In genomic region chr17:45923511-45924268, GRCh38 we compare ENCODE assay signal across 17 cellular contexts. TPM values are rescaled to one million over a fixed set of nuclear protein-coding genes. Genes with fewer than 3 reads are reported as not detected.
DNase-seq lines count a peak whose midpoint lies in the region; ATAC-seq, FAIRE-seq and TF ChIP-seq lines count a peak whose summit lies in the region.
"Had no signal": no experiment of that assay in that cellular context is flagged by ENCODE, and none has a peak within 500 bp of the region (broad histone marks: within the 10 kb centered on the region; RNA-seq: fewer than 3 reads in every experiment).

No MANE protein-coding gene starts in this region.

- no TSS peak for BruUV-seq in A673 (replicated peaks; lab: Mats Ljungman, UMichigan)
- BruUV-seq in HepG2 (replicated peaks; lab: Mats Ljungman, UMichigan): no TSS peak

- H3K9ac ChIP-seq in adipocyte (ENCODE audit: low read length): peak overlapping the region; percentile 2
- no peak overlapping the region; the same call in 1 of the 2 replicates for H3K9ac ChIP-seq in HepG2 (ENCODE audit: insufficient read depth, low read depth, low read length)

- H3K79me2 ChIP-seq in HepG2 (ENCODE audit: insufficient read depth, low read length): no peaks in the 10 kb centered on the region

- POLR2A ChIA-PET in A673 (lab: Charles Lee; ENCODE audit: low non-redundant PET): no interaction called here
- POLR2A ChIA-PET in HepG2 (lab: Yijun Ruan, JAX): interaction anchor here (1.2 to 4.2 kb wide), 4 partner anchors 10 to 26 kb away, joined by 3 to 61 read pairs (median 6); no protein-coding TSS in a partner anchor

- TF ChIP-seq EP300 in HepG2 (IDR thresholded peaks at IDR 0.05; ENCODE audit: low read depth in 2 of 2, low read length in 2 of 2) (peak; percentile 72 to 92; a peak in 1 of 4 replicates), HepG2 (CRISPR knock-in tag; IDR thresholded peaks at IDR 0.05; ENCODE audit: borderline replicate concordance) (no peak; the same call in 1 of the 2 replicates)

- 0 out of 2 replicates have a peak, but pooled peaks have one; percentile 11 for TF ChIP-seq RAD21 in HepG2 (CRISPR knock-in tag; IDR thresholded peaks at IDR 0.05)

- WGBS in HepG2 (ENCODE audit: low lambda C conversion rate): 9% methylated on average over 7 of the region's 7 CpGs

- ATAC-seq in HepG2 (peak; percentile 81), HG03469 (IDR thresholded peaks at IDR 0.05; ENCODE audit: unreplicated experiment) (no peak)
- ATAC-seq: activated CD8-positive, alpha-beta T cell treated with anti-CD3 and anti-CD28 coated beads for 36 hours; activated T-helper 17 cell treated with anti-CD3 and anti-CD28 coated beads, Interleukin-2, amount 50 U/mL, for 72 hours had no signal

- H3K4me2 ChIP-seq in HepG2 (ENCODE audit: low read depth, low read length): peak overlapping the region; percentile 56

- TF ChIP-seq POLR2A in HepG2 (IDR thresholded peaks at IDR 0.05; ENCODE audit: insufficient read depth in 1 of 2, low read depth in 2 of 2, low read length in 2 of 2): peak in 1 of 2 experiments; percentile 40; a peak in 1 of 4 replicates

- FAIRE-seq in HepG2 (lab: Jason Lieb, UNC): peak; percentile 90
- FAIRE-seq: H54, TTC549 had no signal

- H4K20me1 ChIP-seq in HepG2 (ENCODE audit: insufficient read depth, low read length): no peaks in the 10 kb centered on the region

- no peak overlapping the region for H3K27ac ChIP-seq in A673 (ENCODE audit: low read depth, low read length, poor library complexity, severe bottlenecking)
- H3K27ac ChIP-seq in HepG2 (ENCODE audit: extremely low read length, insufficient read depth, low read length): peak overlapping the region; percentile 72
- no peak overlapping the region for H3K27ac ChIP-seq in brain microvascular endothelial cell

- H3K27me3 ChIP-seq in A673 (replicated peaks; ENCODE audit: insufficient read depth, low read depth, low read length, poor library complexity) (no peaks in the 10 kb centered on the region), adipocyte (replicated peaks; ENCODE audit: control insufficient read depth, insufficient read depth, low read length) (peaks cover 18% of the 10 kb centered on the region), HepG2 (ENCODE audit: control insufficient read depth in 1 of 2, insufficient read depth in 2 of 2, low read length in 2 of 2) (no peaks in the 10 kb centered on the region), brain microvascular endothelial cell (replicated peaks) (no peaks in the 10 kb centered on the region), HAP-1 (ENCODE audit: low read depth) (no peaks in the 10 kb centered on the region)

- H3K36me3 ChIP-seq in A673 (ENCODE audit: insufficient read depth, low read length, poor library complexity, severe bottlenecking) (no peaks in the 10 kb centered on the region), adipocyte (ENCODE audit: control insufficient read depth, insufficient read depth, low read length, severe bottlenecking) (no peaks in the 10 kb centered on the region), HepG2 (replicated peaks in 1 of 2; ENCODE audit: control insufficient read depth in 1 of 2, insufficient read depth in 2 of 2, low read length in 2 of 2) (0 out of 5 replicates have a peak, but pooled peaks cover 0 to 3% of the 10 kb centered on the region in 2 experiments), brain microvascular endothelial cell (replicated peaks) (no peaks in the 10 kb centered on the region), HAP-1 (replicated peaks) (no peaks in the 10 kb centered on the region)

- CTCF ChIA-PET in A673 (lab: Charles Lee) (no interaction called here), HepG2 (lab: Yijun Ruan, JAX; ENCODE audit: low intra/inter-chr PET ratio, low total read pairs) (no interaction called here)

- DNase-seq in A673 (ENCODE audit: low spot score) (peak; percentile 26), HCEC 1CT (peak; percentile 23), adipocyte (ENCODE audit: low read depth) (peak; percentile 89), HepG2 (ENCODE audit: low spot score) (peak; percentile 86), hippocampal formation (lab: John Stamatoyannopoulos, UW) (no peak), brain microvascular endothelial cell (no peak), HAP-1 (ENCODE audit: low spot score in 2 of 2) (no peak)
- DNase-seq: activated CD8-positive, alpha-beta T cell treated with anti-CD3 and anti-CD28 coated beads for 36 hours; anterior cingulate cortex; cortex of kidney; erythroblast; KG1; SHP77 treated with DMSO at 0.1 percent for 48 hours had no signal

- no peak for TF ChIP-seq CTCF in A673 (conservative IDR thresholded peaks at IDR 0.05; ENCODE audit: low read depth, low read length)
- TF ChIP-seq CTCF in HepG2 (CRISPR knock-in tag; IDR thresholded peaks at IDR 0.05): 0 out of 2 replicates have a peak, but pooled peaks have one; percentile 5
- TF ChIP-seq CTCF in brain microvascular endothelial cell (IDR thresholded peaks at IDR 0.05; ENCODE audit: low read depth, low read length, missing control alignments): no peak

- in situ Hi-C loops in HepG2 (cut with HindIII; ENCODE audit: extremely low pct_ligation_motif_present, low pct_unique_long_range_greater_than_20kb): no loop called here
- in situ Hi-C loops in brain microvascular endothelial cell (cut with HindIII; ENCODE audit: low pct_ligation_motif_present, low sequenced_read_pairs): no loop called here
- in situ Hi-C loops in HAP-1 (cut with MboI; ENCODE audit: low sequenced_read_pairs): no loop called here

- no peaks in the 10 kb centered on the region for H3K9me3 ChIP-seq in A673 (ENCODE audit: low read depth, low read length, poor library complexity, severe bottlenecking)
- peaks cover 7% of the 10 kb centered on the region for H3K9me3 ChIP-seq in adipocyte (ENCODE audit: control insufficient read depth, low read length)
- no peaks in the 10 kb centered on the region for H3K9me3 ChIP-seq in HepG2 (ENCODE audit: low read length)
- H3K9me3 ChIP-seq in HAP-1: no peaks in the 10 kb centered on the region

- no peak overlapping the region for H3K4me3 ChIP-seq in A673 (ENCODE audit: low read depth, low read length, poor library complexity, severe bottlenecking)
- H3K4me3 ChIP-seq in adipocyte (ENCODE audit: low read length): peak overlapping the region; percentile 62
- H3K4me3 ChIP-seq in HepG2 (replicated peaks in 1 of 3; ENCODE audit: insufficient read depth in 1 of 3, low read depth in 2 of 3, low read length in 3 of 3): peak overlapping the region in 2 of 3 experiments; percentile 10 to 35; a peak in 4 of 6 replicates
- no peak overlapping the region for H3K4me3 ChIP-seq in brain microvascular endothelial cell (ENCODE audit: low read depth, low read length)
- H3K4me3 ChIP-seq in HAP-1: no peak overlapping the region

- intact Hi-C loops in A673 (cut with micrococcal nuclease; ENCODE audit: unreplicated experiment): no loop called here
- intact Hi-C loops in HepG2 (cut with micrococcal nuclease; ENCODE audit: unreplicated experiment): no loop called here

- H3K4me1 ChIP-seq in A673 (ENCODE audit: insufficient read depth, low read length, poor library complexity, severe bottlenecking): no peaks in the 10 kb centered on the region
- peaks cover 28% of the 10 kb centered on the region for H3K4me1 ChIP-seq in adipocyte (ENCODE audit: control insufficient read depth, insufficient read depth, low read length)
- peaks cover 51% of the 10 kb centered on the region for H3K4me1 ChIP-seq in HepG2 (ENCODE audit: insufficient read depth, low read length)
- H3K4me1 ChIP-seq in HAP-1: no peaks in the 10 kb centered on the region

- no peak overlapping the region for H2AFZ ChIP-seq in HepG2 (ENCODE audit: low read length)

TF ChIP-seq in HepG2, 621 proteins besides CTCF, POLR2A, EP300 and RAD21 (continues in another document):
- TF ChIP-seq ZNF335 (CRISPR knock-in tag; IDR thresholded peaks at IDR 0.05) (no peak), CEBPG (CRISPR knock-in tag; IDR thresholded peaks at IDR 0.05) (peak; percentile 85), CREM (IDR thresholded peaks at IDR 0.05) (0 out of 2 replicates have a peak, but pooled peaks have one; percentile 30), CREM (CRISPR knock-in tag; IDR thresholded peaks at IDR 0.05) (no peak), ZNF569 (CRISPR knock-in tag; IDR thresholded peaks at IDR 0.05; ENCODE audit: borderline replicate concordance) (no peak)

RNA-seq across cellular contexts. Expression of gene MAPT, which starts 29.3 kb away (rescaled TPM):
- 8.3 and 14.7 TPM in 2 replicates for total RNA-seq in A673 (2021)
- 2.1 and 3.6 TPM in 2 replicates for total RNA-seq in HepG2 (2016; rRNA removed; fragmentation: Illumina TruSeq; extraction: Trizol)
- 2.0 and 2.2 TPM in 2 replicates for total RNA-seq in HepG2 (2016; cell fraction: cytosol; rRNA removed; fragmentation: Illumina TruSeq; extraction: Trizol; ENCODE audit: low read depth)
- 1.7 and 2.4 TPM in 2 replicates for total RNA-seq in HepG2 (2016; cell fraction: insoluble cytoplasmic fraction; rRNA removed; fragmentation: Illumina TruSeq; extraction: Trizol)
- 2.1 and 2.3 TPM in 2 replicates for total RNA-seq in HepG2 (2016; cell fraction: membrane; rRNA removed; fragmentation: Illumina TruSeq; extraction: Trizol)
- total RNA-seq in HepG2 (2016; cell fraction: nucleus; rRNA removed; fragmentation: Illumina TruSeq; extraction: Trizol): 1.8 and 2.7 TPM in 2 replicates
- 2.8 and 3.3 TPM in 2 replicates for polyA plus RNA-seq in HepG2 (2011; rRNA removed)
- polyA plus RNA-seq in HepG2 (2011; cell fraction: cytosol; rRNA removed): 1.4 and 1.9 TPM in 2 replicates
- 3.1 and 3.6 TPM in 2 replicates for polyA plus RNA-seq in HepG2 (2011; cell fraction: nucleus; rRNA removed)
- polyA plus RNA-seq in HepG2 (2012): 3.8 and 7.8 TPM in 2 replicates
- polyA plus RNA-seq in HepG2 (2016; cell fraction: cytosol; fragmentation: Illumina TruSeq; extraction: Trizol; ENCODE audit: low read depth): 6.6 and 6.7 TPM in 2 replicates
- polyA plus RNA-seq in HepG2 (2016; cell fraction: insoluble cytoplasmic fraction; fragmentation: Illumina TruSeq; extraction: Trizol; ENCODE audit: low read depth): 4.1 and 6.8 TPM in 2 replicates
- 4.0 and 5.5 TPM in 2 replicates for polyA plus RNA-seq in HepG2 (2016; cell fraction: membrane; fragmentation: Illumina TruSeq; extraction: Trizol; ENCODE audit: low read depth)
- 3.8 and 5.1 TPM in 2 replicates for polyA plus RNA-seq in HepG2 (2016; cell fraction: nucleus; fragmentation: Illumina TruSeq; extraction: Trizol; ENCODE audit: insufficient read depth, low read depth)
- polyA minus RNA-seq in HepG2 (2011; rRNA and poly(A)+ RNA removed; ENCODE audit: low replicate concordance): 2.0 and 2.7 TPM in 2 replicates
- polyA minus RNA-seq in HepG2 (2011; cell fraction: cytosol; rRNA and poly(A)+ RNA removed): 0.97 and 2.1 TPM in 2 replicates
- 1.4 and 1.7 TPM in 2 replicates for polyA minus RNA-seq in HepG2 (2011; cell fraction: nucleus; rRNA and poly(A)+ RNA removed)

Comparison
In these comparisons a context has a peak if more than half of its experiments do, and no peak if none do; other contexts are left out.
1. DNase-seq: peak in A673 (single experiment), HCEC 1CT (single experiment), adipocyte (single experiment) and HepG2 (single experiment); none in hippocampal formation (0 of 2), brain microvascular endothelial cell (single experiment) and HAP-1 (0 of 2).
2. H3K4me3 ChIP-seq: peak in adipocyte (single experiment) and HepG2 (2 of 3); none in A673 (single experiment), brain microvascular endothelial cell (single experiment) and HAP-1 (single experiment).